In the genomic region with DNA sequence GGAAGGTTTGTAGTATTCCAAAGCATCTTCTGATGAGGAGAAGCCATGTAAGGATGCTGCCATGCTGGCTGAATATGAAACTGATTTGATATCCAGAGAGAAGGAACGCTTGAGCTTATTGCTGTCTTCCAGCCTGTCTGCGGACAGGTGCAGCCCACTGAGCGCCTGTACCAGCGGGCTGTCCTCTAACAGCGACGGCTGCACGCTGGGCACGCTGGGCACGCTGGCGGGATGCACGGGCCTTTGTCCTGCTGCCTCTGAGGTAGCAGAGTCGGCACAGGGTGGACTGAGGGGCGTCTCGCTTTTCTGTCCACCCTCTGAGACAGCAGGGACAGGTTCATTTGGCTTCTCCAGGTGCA, we compare ENCODE assay signal across 18 cellular contexts.
A peak's percentile ranks its signal among the peaks of the same experiment; 100 is the strongest.
DNase-seq lines count a peak whose midpoint lies in the region; ATAC-seq and TF ChIP-seq lines count a peak whose summit lies in the region.
"Had no signal": no experiment of that assay in that cellular context is flagged by ENCODE, and none has a peak within 500 bp of the region (broad histone marks: within the 10 kb centered on the region; RNA-seq: fewer than 3 reads in every experiment).

No MANE protein-coding gene starts in this region.

- no peak overlapping the region for H3K4me2 ChIP-seq in mesenchymal stem cell (ENCODE audit: low read length, poor library complexity, severe bottlenecking)

- no peak overlapping the region for H3K4me3 ChIP-seq in CD4-positive, alpha-beta memory T cell (ENCODE audit: low read length in 2 of 2)
- no peak overlapping the region for H3K4me3 ChIP-seq in mesenchymal stem cell (ENCODE audit: insufficient read depth in 1 of 2, low read depth in 1 of 2, low read length in 2 of 2)
- H3K4me3 ChIP-seq: GM12878 had no signal

- H3K79me1 ChIP-seq in mesenchymal stem cell (replicated peaks; ENCODE audit: low read length, poor library complexity, severe bottlenecking) = peaks cover 10% of the 10 kb centered on the region

- POLR2A ChIA-PET in activated CD8-positive, alpha-beta T cell treated with anti-CD3 and anti-CD28 coated beads for 36 hours (lab: Charles Lee) = interaction anchor here (0.8 to 1.9 kb wide), 4 partner anchors 10 to 102 kb away, joined by 3 to 7 read pairs (median 3); no protein-coding TSS in a partner anchor
- POLR2A ChIA-PET in activated CD8-positive, alpha-beta T cell treated with anti-CD3 and anti-CD28 coated beads, Interleukin-2, amount 10 ng/mL, durations not matched to agents 7 days and 5 days (lab: Charles Lee) = interaction anchor here (4.9 kb wide), 2 partner anchors 37 to 241 kb away, joined by 32 to 63 read pairs; a partner anchor contains a TSS
- POLR2A ChIA-PET in CD4-positive, alpha-beta memory T cell (lab: Charles Lee; ENCODE audit: partially characterized antibody) = interaction anchor here (1.0 to 39.3 kb wide), 11 partner anchors 4 to 247 kb away, joined by 3 to 970 read pairs (median 41); a partner anchor contains a TSS

- no peak overlapping the region for H2AK5ac ChIP-seq in mesenchymal stem cell (ENCODE audit: low read length, severe bottlenecking)

- no peak overlapping the region for H2BK12ac ChIP-seq in mesenchymal stem cell (ENCODE audit: low read length in 2 of 2)

- 96% methylated on average over 14 of the region's 14 CpGs for WGBS in mesenchymal stem cell

- no peaks in the 10 kb centered on the region for H3K9me3 ChIP-seq in CD4-positive, alpha-beta memory T cell (ENCODE audit: control insufficient read depth in 1 of 2, low read length in 2 of 2)
- H3K9me3 ChIP-seq in mesenchymal stem cell (ENCODE audit: control insufficient read depth, low read length) = no peaks in the 10 kb centered on the region

- no peak overlapping the region for H3K23ac ChIP-seq in mesenchymal stem cell (ENCODE audit: low read length in 2 of 2)

- peak overlapping the region; percentile 16 for H4K8ac ChIP-seq in mesenchymal stem cell (ENCODE audit: low read length)

- no peak overlapping the region for H3K27ac ChIP-seq in CD4-positive, alpha-beta memory T cell (ENCODE audit: low read depth, low read length)
- H3K27ac ChIP-seq in angular gyrus (ENCODE audit: low read depth, low read length) = peak overlapping the region; percentile 92
- no peak overlapping the region for H3K27ac ChIP-seq in mesenchymal stem cell (ENCODE audit: low read length, poor library complexity, severe bottlenecking)
- H3K27ac ChIP-seq: C4-2B had no signal

- peak overlapping the region; percentile 22 for H3K27ac Mint-ChIP-seq in activated CD8-positive, alpha-beta T cell treated with anti-CD3 and anti-CD28 coated beads for 36 hours
- H3K27ac Mint-ChIP-seq in activated CD8-positive, alpha-beta T cell treated with anti-CD3 and anti-CD28 coated beads, Interleukin-2, amount 10 ng/mL, durations not matched to agents 7 days and 5 days = no peak overlapping the region
- peak overlapping the region in 4 of 7 donors; percentile 60 to 99 (median 91) for H3K27ac Mint-ChIP-seq in CD4-positive, alpha-beta memory T cell

- TF ChIP-seq CTCF in activated CD8-positive, alpha-beta T cell treated with anti-CD3 and anti-CD28 coated beads for 36 hours (IDR thresholded peaks at IDR 0.05) = no peak

- CTCF ChIA-PET in activated CD8-positive, alpha-beta T cell treated with anti-CD3 and anti-CD28 coated beads for 36 hours (lab: Charles Lee) = interaction anchor here (0.7 to 2.4 kb wide), 5 partner anchors 21 to 178 kb away, joined by 3 to 8 read pairs (median 6); a partner anchor contains a TSS
- CTCF ChIA-PET in activated CD8-positive, alpha-beta T cell treated with anti-CD3 and anti-CD28 coated beads, Interleukin-2, amount 10 ng/mL, durations not matched to agents 7 days and 5 days (lab: Charles Lee) = interaction anchor here (1.4 to 11.6 kb wide), 2 partner anchors 86 to 99 kb away, joined by 5 to 124 read pairs; no protein-coding TSS in a partner anchor
- CTCF ChIA-PET in CD4-positive, alpha-beta memory T cell (lab: Charles Lee; ENCODE audit: partially characterized antibody) = interaction anchor here (0.7 to 7.1 kb wide), 4 partner anchors 11 to 99 kb away, joined by 3 to 100 read pairs (median 40); a partner anchor contains a TSS

- DNase-seq in activated CD8-positive, alpha-beta T cell treated with anti-CD3 and anti-CD28 coated beads for 36 hours = no peak
- DNase-seq in activated CD8-positive, alpha-beta T cell treated with anti-CD3 and anti-CD28 coated beads, Interleukin-2, amount 10 ng/mL, durations not matched to agents 7 days and 5 days = no peak
- no peak for DNase-seq in CD4-positive, alpha-beta memory T cell
- DNase-seq in mesenchymal stem cell (no peak), NCI-H2171 (lab: John Stamatoyannopoulos, UW) (no peak), kidney glomerular epithelial cell (lab: John Stamatoyannopoulos, UW) (no peak), NCI-H226 (no peak)
- DNase-seq: DMS79, H7, Karpas-422, MM.1S, NCI-H1105, NCI-H187, NCI-H82 had no signal

- H3K4me1 ChIP-seq in CD4-positive, alpha-beta memory T cell (ENCODE audit: insufficient read depth, low read length) = peaks cover 73% of the 10 kb centered on the region
- H3K4me1 ChIP-seq in mesenchymal stem cell (ENCODE audit: control insufficient read depth, insufficient read depth, low read depth, low read length) = no peaks in the 10 kb centered on the region

- peak overlapping the region in 1 of 2 experiments; percentile 18 for H3K14ac ChIP-seq in mesenchymal stem cell (ENCODE audit: low read length in 2 of 2)

- H3K4me3 Mint-ChIP-seq in activated CD8-positive, alpha-beta T cell treated with anti-CD3 and anti-CD28 coated beads for 36 hours = no peak overlapping the region
- no peak overlapping the region for H3K4me3 Mint-ChIP-seq in activated CD8-positive, alpha-beta T cell treated with anti-CD3 and anti-CD28 coated beads, Interleukin-2, amount 10 ng/mL, durations not matched to agents 7 days and 5 days
- no peak overlapping the region for H3K4me3 Mint-ChIP-seq in CD4-positive, alpha-beta memory T cell

- no peaks in the 10 kb centered on the region for H3K9me3 Mint-ChIP-seq in activated CD8-positive, alpha-beta T cell treated with anti-CD3 and anti-CD28 coated beads for 36 hours
- no peaks in the 10 kb centered on the region for H3K9me3 Mint-ChIP-seq in activated CD8-positive, alpha-beta T cell treated with anti-CD3 and anti-CD28 coated beads, Interleukin-2, amount 10 ng/mL, durations not matched to agents 7 days and 5 days (ENCODE audit: insufficient read depth)
- peaks cover 0 to 2% (median 0%) of the 10 kb centered on the region in 8 donors for H3K9me3 Mint-ChIP-seq in CD4-positive, alpha-beta memory T cell

- H3K36me3 Mint-ChIP-seq in activated CD8-positive, alpha-beta T cell treated with anti-CD3 and anti-CD28 coated beads for 36 hours (ENCODE audit: low read depth) = peaks cover 69% of the 10 kb centered on the region
- H3K36me3 Mint-ChIP-seq in activated CD8-positive, alpha-beta T cell treated with anti-CD3 and anti-CD28 coated beads, Interleukin-2, amount 10 ng/mL, durations not matched to agents 7 days and 5 days (ENCODE audit: low read depth) = peaks cover 63% of the 10 kb centered on the region
- peaks cover 53 to 66% of the 10 kb centered on the region in 2 donors for H3K36me3 Mint-ChIP-seq in CD4-positive, alpha-beta memory T cell

- no peak overlapping the region for H2BK5ac ChIP-seq in mesenchymal stem cell (ENCODE audit: low read depth, low read length, poor library complexity, severe bottlenecking)

- no peaks in the 10 kb centered on the region for H3K27me3 Mint-ChIP-seq in activated CD8-positive, alpha-beta T cell treated with anti-CD3 and anti-CD28 coated beads for 36 hours
- no peaks in the 10 kb centered on the region for H3K27me3 Mint-ChIP-seq in activated CD8-positive, alpha-beta T cell treated with anti-CD3 and anti-CD28 coated beads, Interleukin-2, amount 10 ng/mL, durations not matched to agents 7 days and 5 days (ENCODE audit: low read depth)
- H3K27me3 Mint-ChIP-seq in CD4-positive, alpha-beta memory T cell = no peaks in the 10 kb centered on the region

- intact Hi-C loops in activated CD8-positive, alpha-beta T cell treated with anti-CD3 and anti-CD28 coated beads for 36 hours (cut with micrococcal nuclease) = loop anchor here (5.0 kb wide), 2 partner anchors 35 to 95 kb away; no protein-coding TSS in a partner anchor
- intact Hi-C loops in CD4-positive, alpha-beta memory T cell (cut with micrococcal nuclease) = no loop called here

- peaks cover 64% of the 10 kb centered on the region for H3K4me1 Mint-ChIP-seq in activated CD8-positive, alpha-beta T cell treated with anti-CD3 and anti-CD28 coated beads for 36 hours (ENCODE audit: low read depth)
- H3K4me1 Mint-ChIP-seq in activated CD8-positive, alpha-beta T cell treated with anti-CD3 and anti-CD28 coated beads, Interleukin-2, amount 10 ng/mL, durations not matched to agents 7 days and 5 days (ENCODE audit: low read depth) = peaks cover 60% of the 10 kb centered on the region
- H3K4me1 Mint-ChIP-seq in CD4-positive, alpha-beta memory T cell = peaks cover 42 to 87% (median 63%) of the 10 kb centered on the region in 4 donors

- H3K18ac ChIP-seq in mesenchymal stem cell (ENCODE audit: low read depth in 1 of 2, low read length in 2 of 2) = no peak overlapping the region

- no peak overlapping the region for H3K4ac ChIP-seq in mesenchymal stem cell (ENCODE audit: low read depth in 1 of 2, low read length in 2 of 2)

- no peak overlapping the region for H2BK15ac ChIP-seq in mesenchymal stem cell (ENCODE audit: low read depth, poor library complexity, severe bottlenecking)

- no peak overlapping the region for H4K91ac ChIP-seq in mesenchymal stem cell (ENCODE audit: low read length)

- no peak overlapping the region for H2AFZ ChIP-seq in mesenchymal stem cell (ENCODE audit: low read depth, low read length)

- no peak for ATAC-seq in activated CD8-positive, alpha-beta T cell treated with anti-CD3 and anti-CD28 coated beads for 36 hours
- no peak for ATAC-seq in activated CD8-positive, alpha-beta T cell treated with anti-CD3 and anti-CD28 coated beads, Interleukin-2, amount 10 ng/mL, durations not matched to agents 7 days and 5 days
- ATAC-seq: GM12878, Panc1 had no signal

- H2BK120ac ChIP-seq in mesenchymal stem cell (ENCODE audit: low read depth, low read length) = no peak overlapping the region

- peaks cover 27% of the 10 kb centered on the region for H3K36me3 ChIP-seq in CD4-positive, alpha-beta memory T cell (ENCODE audit: insufficient read depth, low read length)
- peaks cover 18 to 86% of the 10 kb centered on the region in 2 experiments for H3K36me3 ChIP-seq in mesenchymal stem cell (ENCODE audit: control insufficient read depth in 1 of 2, insufficient read depth in 2 of 2, low read depth in 1 of 2, low read length in 2 of 2)

- no peaks in the 10 kb centered on the region for H3K27me3 ChIP-seq in CD4-positive, alpha-beta memory T cell (ENCODE audit: insufficient read depth, low read length)
- no peaks in the 10 kb centered on the region for H3K27me3 ChIP-seq in mesenchymal stem cell (ENCODE audit: control insufficient read depth in 1 of 2, insufficient read depth in 1 of 2, low read length in 2 of 2)

- H3K9ac ChIP-seq in mesenchymal stem cell (ENCODE audit: low read length) = no peak overlapping the region
